ENCODE assay signal across 23 cellular contexts in the genomic region with DNA sequence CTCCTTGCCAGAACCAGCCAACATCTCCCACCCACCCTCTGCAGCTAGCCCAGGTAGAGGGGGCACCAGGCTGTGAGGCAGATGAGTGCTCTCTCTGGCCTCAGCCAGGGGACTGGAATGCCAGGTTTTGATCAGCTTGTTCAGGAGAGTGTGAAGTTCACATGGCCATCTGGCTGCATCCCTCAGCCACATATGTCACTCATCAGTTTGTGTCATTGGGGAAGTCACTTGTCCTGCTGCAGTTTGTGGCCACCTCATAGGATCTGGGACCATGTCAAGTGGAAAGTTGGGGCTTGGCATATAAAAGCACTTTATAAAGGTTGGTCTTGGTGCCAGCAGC.
DNase-seq lines count a peak whose midpoint lies in the region; ATAC-seq and TF ChIP-seq lines count a peak whose summit lies in the region.
"Had no signal": no experiment of that assay in that cellular context is flagged by ENCODE, and none has a peak within 500 bp of the region (broad histone marks: within the 10 kb centered on the region; RNA-seq: fewer than 3 reads in every experiment).

No MANE protein-coding gene starts in this region.

- H3K36me3 Mint-ChIP-seq in activated naive CD8-positive, alpha-beta T cell treated with anti-CD3 and anti-CD28 coated beads, Interleukin-2, amount 50 U/mL, for 24 hours (ENCODE audit: low read depth) = peaks cover 23% of the 10 kb centered on the region

- no peak overlapping the region for H4K8ac ChIP-seq in mesendoderm (ENCODE audit: low read depth, low read length)

- no peak overlapping the region for H3K23ac ChIP-seq in mesendoderm (ENCODE audit: low read length)

- H2AFZ ChIP-seq in DND-41 (ENCODE audit: low read depth, low read length) = no peak overlapping the region
- H2AFZ ChIP-seq: GM23338, neural progenitor cell had no signal

- no peaks in the 10 kb centered on the region for H3K27me3 ChIP-seq in AG04450 (ENCODE audit: control insufficient read depth, insufficient read depth, low read length)
- no peaks in the 10 kb centered on the region for H3K27me3 ChIP-seq in DND-41 (ENCODE audit: insufficient read depth, low read length, poor library complexity)
- H3K27me3 ChIP-seq in mesendoderm (ENCODE audit: insufficient read depth, low read length, poor library complexity) = no peaks in the 10 kb centered on the region
- H3K27me3 ChIP-seq: neural progenitor cell, SJCRH30, spleen had no signal

- H3K4me3 ChIP-seq in AG04450 (ENCODE audit: low read depth, low read length) = no peak overlapping the region
- no peak overlapping the region for H3K4me3 ChIP-seq in DND-41 (ENCODE audit: low read depth in 1 of 2, low read length in 2 of 2)
- no peak overlapping the region for H3K4me3 ChIP-seq in mesendoderm (ENCODE audit: low read length)
- H3K4me3 ChIP-seq: GM23338, lower lobe of right lung, neural progenitor cell, SJCRH30, spleen had no signal

- H3K4ac ChIP-seq in mesendoderm (ENCODE audit: low read depth, low read length) = peak overlapping the region; percentile 39

- H3K9ac ChIP-seq in DND-41 (ENCODE audit: low read depth, low read length) (no peak overlapping the region), mesendoderm (ENCODE audit: low read length) (no peak overlapping the region)
- H3K9ac ChIP-seq: neural progenitor cell had no signal

- H3K27ac Mint-ChIP-seq in activated naive CD8-positive, alpha-beta T cell treated with anti-CD3 and anti-CD28 coated beads, Interleukin-2, amount 50 U/mL, for 24 hours = peak overlapping the region; percentile 64
- H3K27ac Mint-ChIP-seq: GM23338, neural progenitor cell, T-cell had no signal

- H2BK120ac ChIP-seq in mesendoderm (ENCODE audit: low read depth, low read length) = no peak overlapping the region

- CTCF ChIA-PET in AG04450 (lab: Charles Lee) = interaction anchor here (1.4 kb wide), 1 partner anchor 147 kb away, joined by 3 read pairs; no protein-coding TSS in a partner anchor

- H3K79me2 ChIP-seq in DND-41 (ENCODE audit: insufficient read depth, low read length) (no peaks in the 10 kb centered on the region), mesendoderm (ENCODE audit: control insufficient read depth, insufficient read depth, low read length) (no peaks in the 10 kb centered on the region)

- ATAC-seq in DND-41 (ENCODE audit: insufficient read depth, low read depth) = no peak
- ATAC-seq in activated naive CD8-positive, alpha-beta T cell treated with anti-CD3 and anti-CD28 coated beads, Interleukin-2, amount 50 U/mL, for 24 hours = no peak
- no peak for ATAC-seq in GM18868 (IDR thresholded peaks at IDR 0.05; ENCODE audit: unreplicated experiment)
- ATAC-seq in HG03135 (IDR thresholded peaks at IDR 0.05; ENCODE audit: unreplicated experiment) = no peak
- ATAC-seq: activated CD4-positive, CD25-positive, alpha-beta regulatory T cell treated with anti-CD3 and anti-CD28 coated beads, Interleukin-2, amount 50 U/mL, for 24 hours; GM23338; HepG2; lower lobe of right lung; right cardiac atrium; T-cell had no signal

- peaks cover 7% of the 10 kb centered on the region for H3K9me3 Mint-ChIP-seq in activated naive CD8-positive, alpha-beta T cell treated with anti-CD3 and anti-CD28 coated beads, Interleukin-2, amount 50 U/mL, for 24 hours
- H3K9me3 Mint-ChIP-seq: GM23338, neural progenitor cell had no signal

- TF ChIP-seq CTCF in AG04450 (IDR thresholded peaks at IDR 0.05; ENCODE audit: low read depth, low read length) (no peak), DND-41 (IDR thresholded peaks at IDR 0.05; ENCODE audit: borderline replicate concordance, extremely low read depth, low read length, poor library complexity, severe bottlenecking) (no peak)

- peak overlapping the region; percentile 37 for H2BK5ac ChIP-seq in mesendoderm (ENCODE audit: low read length)

- POLR2A ChIA-PET in AG04450 (lab: Yijun Ruan, JAX) = no interaction called here

- no peaks in the 10 kb centered on the region for H3K27me3 Mint-ChIP-seq in activated naive CD8-positive, alpha-beta T cell treated with anti-CD3 and anti-CD28 coated beads, Interleukin-2, amount 50 U/mL, for 24 hours
- H3K27me3 Mint-ChIP-seq: activated CD4-positive, alpha-beta memory T cell treated with anti-CD3 and anti-CD28 coated beads, Interleukin-2, amount 10 ng/mL, durations not matched to agents 7 days and 5 days; T-cell had no signal

- H4K20me1 ChIP-seq in DND-41 (ENCODE audit: insufficient read depth, low read length) = no peaks in the 10 kb centered on the region

- H3K4me3 Mint-ChIP-seq in activated naive CD8-positive, alpha-beta T cell treated with anti-CD3 and anti-CD28 coated beads, Interleukin-2, amount 50 U/mL, for 24 hours = no peak overlapping the region
- H3K4me3 Mint-ChIP-seq: activated CD4-positive, alpha-beta memory T cell treated with anti-CD3 and anti-CD28 coated beads, Interleukin-2, amount 10 ng/mL, durations not matched to agents 7 days and 5 days; GM23338; neural progenitor cell; T-cell had no signal

- peak overlapping the region; percentile 65 for H2AK5ac ChIP-seq in mesendoderm (ENCODE audit: low read length)

- H3K36me3 ChIP-seq in DND-41 (ENCODE audit: insufficient read depth, low read length) (peaks cover 3% of the 10 kb centered on the region; the same call in 1 of the 2 replicates), mesendoderm (ENCODE audit: control insufficient read depth, insufficient read depth, low read length) (no peaks in the 10 kb centered on the region)
- H3K36me3 ChIP-seq: lower lobe of right lung, neural progenitor cell, SJCRH30 had no signal

- DNase-seq in AG04450 (ENCODE audit: low read depth, low spot score) = no peak
- no peak for DNase-seq in DND-41
- no peak for DNase-seq in activated naive CD8-positive, alpha-beta T cell treated with anti-CD3 and anti-CD28 coated beads, Interleukin-2, amount 50 U/mL, for 24 hours
- no peak for DNase-seq in mesendoderm
- DNase-seq in NCI-H510A treated with DMSO at 0.1 percent for 48 hours (lab: John Stamatoyannopoulos, UW) = no peak
- DNase-seq: activated CD4-positive, alpha-beta memory T cell treated with anti-CD3 and anti-CD28 coated beads, Interleukin-2, amount 10 ng/mL, durations not matched to agents 7 days and 5 days; Calu3; cortex of kidney; lower lobe of right lung; NCI-H1105; NCI-H1930; NCI-H748 treated with DMSO at 0.1 percent for 48 hours; right cardiac atrium; SJCRH30; spleen; substantia nigra; T-cell had no signal

- H3K4me2 ChIP-seq in DND-41 (ENCODE audit: insufficient read depth, low read length) = no peak overlapping the region
- no peak overlapping the region for H3K4me2 ChIP-seq in mesendoderm (ENCODE audit: low read length)
- H3K4me2 ChIP-seq: GM23338, neural progenitor cell had no signal

- H2BK15ac ChIP-seq in mesendoderm (replicated peaks; ENCODE audit: low read depth) = no peak overlapping the region

- no peaks in the 10 kb centered on the region for H3K79me1 ChIP-seq in mesendoderm (ENCODE audit: low read length)

- H3K27ac ChIP-seq in AG04450 (ENCODE audit: low read depth, low read length) = peak overlapping the region; percentile 70
- peak overlapping the region; percentile 58 for H3K27ac ChIP-seq in DND-41 (ENCODE audit: low read length)
- no peak overlapping the region for H3K27ac ChIP-seq in mesendoderm (ENCODE audit: low read depth, low read length)
- H3K27ac ChIP-seq: lower lobe of right lung, neural progenitor cell, SJCRH30, spleen had no signal

- H3K4me1 ChIP-seq in DND-41 (ENCODE audit: insufficient read depth, low read length) = peaks cover 55% of the 10 kb centered on the region
- H3K4me1 ChIP-seq in mesendoderm (ENCODE audit: control insufficient read depth, low read depth, low read length) = peaks cover 21% of the 10 kb centered on the region
- H3K4me1 ChIP-seq: neural progenitor cell had no signal

- H3K4me1 Mint-ChIP-seq in activated naive CD8-positive, alpha-beta T cell treated with anti-CD3 and anti-CD28 coated beads, Interleukin-2, amount 50 U/mL, for 24 hours = peaks cover 76% of the 10 kb centered on the region

- H3K9me3 ChIP-seq in AG04450 (ENCODE audit: control insufficient read depth, insufficient read depth, low read length) (peaks cover 4% of the 10 kb centered on the region; the same call in 1 of the 2 replicates), DND-41 (ENCODE audit: insufficient read depth, low read length, severe bottlenecking) (no peaks in the 10 kb centered on the region)

- H4K5ac ChIP-seq in mesendoderm (ENCODE audit: low read length) = no peak overlapping the region

- H3K18ac ChIP-seq in mesendoderm (ENCODE audit: low read length) = no peak overlapping the region

- peak overlapping the region; percentile 56 for H3K56ac ChIP-seq in mesendoderm (ENCODE audit: low read length)
